Comparison of ENCODE assay signal across 8 cellular contexts in genomic region chr5:97181856-97182545, GRCh38. TPM values are rescaled to one million over a fixed set of nuclear protein-coding genes. Genes with fewer than 3 reads are reported as not detected.
DNase-seq lines count a peak whose midpoint lies in the region; ATAC-seq and TF ChIP-seq lines count a peak whose summit lies in the region.

No MANE protein-coding gene starts in this region.

- peaks cover 31% of the 10 kb centered on the region for H3K36me3 Mint-ChIP-seq in activated CD8-positive, alpha-beta memory T cell treated with anti-CD3 and anti-CD28 coated beads, Interleukin-2, amount 10 ng/mL, durations not matched to agents 7 days and 5 days
- H3K36me3 Mint-ChIP-seq in activated naive CD8-positive, alpha-beta T cell: peaks cover 16% of the 10 kb centered on the region

- H3K4me1 ChIP-seq in tibial artery: peaks cover 0 to 29% (median 11%) of the 10 kb centered on the region in 4 donors

- H3K9me3 Mint-ChIP-seq in activated CD8-positive, alpha-beta memory T cell treated with anti-CD3 and anti-CD28 coated beads, Interleukin-2, amount 10 ng/mL, durations not matched to agents 7 days and 5 days (ENCODE audit: low read depth): peaks cover 3% of the 10 kb centered on the region
- peaks cover 3% of the 10 kb centered on the region for H3K9me3 Mint-ChIP-seq in activated naive CD8-positive, alpha-beta T cell (ENCODE audit: low read depth)

- intact Hi-C loops in tibial artery (cut with DNase I; ENCODE audit: low total_unique reads): loop anchor here (5.0 kb wide), 1 partner anchor 1590 kb away; the partner anchor contains the start of gene RGMB
- intact Hi-C loops in sciatic nerve (cut with DNase I): loop anchor here (5.0 kb wide), 1 partner anchor 1540 kb away; no protein-coding TSS in a partner anchor

- CTCF ChIA-PET in activated CD8-positive, alpha-beta memory T cell treated with anti-CD3 and anti-CD28 coated beads, Interleukin-2, amount 10 ng/mL, durations not matched to agents 7 days and 5 days (lab: Charles Lee): interaction anchor here (0.9 to 3.3 kb wide), 3 partner anchors 18 to 20 kb away, joined by 4 to 12 read pairs (median 7); no protein-coding TSS in a partner anchor

- H3K27me3 Mint-ChIP-seq in activated CD8-positive, alpha-beta memory T cell treated with anti-CD3 and anti-CD28 coated beads, Interleukin-2, amount 10 ng/mL, durations not matched to agents 7 days and 5 days: no peaks in the 10 kb centered on the region
- no peaks in the 10 kb centered on the region for H3K27me3 Mint-ChIP-seq in activated naive CD8-positive, alpha-beta T cell

- ATAC-seq in activated CD8-positive, alpha-beta memory T cell treated with anti-CD3 and anti-CD28 coated beads, Interleukin-2, amount 10 ng/mL, durations not matched to agents 7 days and 5 days: no peak
- ATAC-seq in sciatic nerve: no peak

- peak overlapping the region; percentile 95 for H3K4me3 Mint-ChIP-seq in activated CD8-positive, alpha-beta memory T cell treated with anti-CD3 and anti-CD28 coated beads, Interleukin-2, amount 10 ng/mL, durations not matched to agents 7 days and 5 days
- peak overlapping the region; percentile 98 for H3K4me3 Mint-ChIP-seq in activated naive CD8-positive, alpha-beta T cell

- peaks cover 36% of the 10 kb centered on the region for H3K4me1 Mint-ChIP-seq in activated CD8-positive, alpha-beta memory T cell treated with anti-CD3 and anti-CD28 coated beads, Interleukin-2, amount 10 ng/mL, durations not matched to agents 7 days and 5 days
- peaks cover 37% of the 10 kb centered on the region for H3K4me1 Mint-ChIP-seq in activated naive CD8-positive, alpha-beta T cell (ENCODE audit: low read depth)

- TF ChIP-seq CTCF in kidney epithelial cell (IDR thresholded peaks at IDR 0.05; ENCODE audit: insufficient read depth, low read length, poor library complexity, severe bottlenecking) (no peak), tibial artery (IDR thresholded peaks at IDR 0.05) (no peak)

- H3K27ac ChIP-seq in tibial artery: peak overlapping the region; percentile 81 to 84

- no peaks in the 10 kb centered on the region for H3K36me3 ChIP-seq in kidney epithelial cell (ENCODE audit: control insufficient read depth, insufficient read depth, low read length)
- peaks cover 18 to 20% (median 19%) of the 10 kb centered on the region in 3 donors for H3K36me3 ChIP-seq in tibial artery

- H3K9me3 ChIP-seq in tibial artery: no peaks in the 10 kb centered on the region

- H3K4me3 ChIP-seq in kidney epithelial cell (ENCODE audit: low read depth, low read length) (peak overlapping the region; percentile 71), tibial artery (peak overlapping the region; percentile 71 to 75)

- peak overlapping the region; percentile 98 for H3K27ac Mint-ChIP-seq in activated CD8-positive, alpha-beta memory T cell treated with anti-CD3 and anti-CD28 coated beads, Interleukin-2, amount 10 ng/mL, durations not matched to agents 7 days and 5 days
- H3K27ac Mint-ChIP-seq in activated naive CD8-positive, alpha-beta T cell: peak overlapping the region; percentile 100

- no peaks in the 10 kb centered on the region for H3K27me3 ChIP-seq in kidney epithelial cell (ENCODE audit: control insufficient read depth, insufficient read depth, low read length)
- H3K27me3 ChIP-seq in tibial artery: no peaks in the 10 kb centered on the region

- no peak for DNase-seq in activated CD8-positive, alpha-beta memory T cell treated with anti-CD3 and anti-CD28 coated beads, Interleukin-2, amount 10 ng/mL, durations not matched to agents 7 days and 5 days
- no peak for DNase-seq in activated CD8-positive, alpha-beta memory T cell treated with anti-CD3 and anti-CD28 coated beads, Interleukin-2, amount 50 U/mL, for 48 hours
- no peak for DNase-seq in kidney epithelial cell (ENCODE audit: low read depth)
- no peak for DNase-seq in tibial artery
- DNase-seq in sciatic nerve (ENCODE audit: low spot score): no peak
- DNase-seq in putamen (ENCODE audit: low spot score): no peak
- no peak for DNase-seq in SHP77 treated with DMSO at 0.1 percent for 48 hours (lab: John Stamatoyannopoulos, UW)

RNA-seq across cellular contexts. Expression of gene RIOK2, which starts 1.0 kb away (rescaled TPM):
- total RNA-seq in activated CD8-positive, alpha-beta memory T cell treated with anti-CD3 and anti-CD28 coated beads, Interleukin-2, amount 10 ng/mL, durations not matched to agents 7 days and 5 days: 10 to 100 TPM; 24.7 to 28.0 TPM
- 25.6 and 30.6 TPM in 2 replicates for total RNA-seq in kidney epithelial cell
- total RNA-seq in sciatic nerve: 17.9 TPM

RNA-seq across cellular contexts. Expression of gene LIX1, which starts 39.6 kb away (rescaled TPM):
- total RNA-seq in activated CD8-positive, alpha-beta memory T cell treated with anti-CD3 and anti-CD28 coated beads, Interleukin-2, amount 10 ng/mL, durations not matched to agents 7 days and 5 days: not detected
- total RNA-seq in kidney epithelial cell (0.07 TPM in 1 of 2 replicates, not detected in the other), sciatic nerve (not detected)
